19 cellular contexts compared by ENCODE assay signal in genomic region chr12:106917503-106917902, GRCh38. TPM values are rescaled to one million over a fixed set of nuclear protein-coding genes. Genes with fewer than 3 reads are reported as not detected.
DNase-seq lines count a peak whose midpoint lies in the region; ATAC-seq, FAIRE-seq and TF ChIP-seq lines count a peak whose summit lies in the region.
"Had no signal": no experiment of that assay in that cellular context is flagged by ENCODE, and none has a peak within 500 bp of the region (broad histone marks: within the 10 kb centered on the region; RNA-seq: fewer than 3 reads in every experiment).

No MANE protein-coding gene starts in this region.

- no peaks in the 10 kb centered on the region for H3K79me2 ChIP-seq in osteoblast (ENCODE audit: insufficient read depth, low read length)

- DNase-seq in cardiac muscle cell (ENCODE audit: low read depth in 1 of 2, low spot score in 1 of 2) (peak; percentile 24 to 36), right atrium auricular region (ENCODE audit: low spot score) (no peak), T-helper 17 cell (no peak), left kidney (ENCODE audit: low read depth, low spot score) (peak; percentile 65), osteoblast (ENCODE audit: insufficient read length, low spot score, missing footprints) (no peak), T1000 (lab: John Stamatoyannopoulos, UW) (no peak), D721Med (ENCODE audit: insufficient read length, low spot score) (no peak)
- DNase-seq: CD8-positive, alpha-beta memory T cell; DMS79 treated with DMSO at 0.1 percent for 48 hours; KG1; NCI-H1436 treated with DMSO at 0.1 percent for 48 hours; NCI-H2081 treated with DMSO at 0.1 percent for 48 hours; NCI-H510A treated with DMSO at 0.1 percent for 48 hours; SJCRH30 had no signal

- H3K4me3 Mint-ChIP-seq in T-helper 17 cell: no peak overlapping the region
- no peak overlapping the region for H3K4me3 Mint-ChIP-seq in stimulated activated memory B cell treated with anti-CD40 and anti-IgM and Interleukin-4, amounts not matched to agents 10 μg/mL and 1 μg/mL and 100 μg/mL, for 72 hours
- H3K4me3 Mint-ChIP-seq: CD8-positive, alpha-beta memory T cell had no signal

- H3K4me2 ChIP-seq in osteoblast (ENCODE audit: insufficient read depth, low read length): no peak overlapping the region
- H3K4me2 ChIP-seq: BLaER1 treated with 17β-estradiol and CSF1 and Interleukin-3, amounts not matched to agents 10 nM and 100 nM had no signal

- H3K4me1 Mint-ChIP-seq in T-helper 17 cell: peaks cover 15% of the 10 kb centered on the region
- H3K4me1 Mint-ChIP-seq in stimulated activated memory B cell treated with anti-CD40 and anti-IgM and Interleukin-4, amounts not matched to agents 10 μg/mL and 1 μg/mL and 100 μg/mL, for 72 hours: peaks cover 5% of the 10 kb centered on the region

- peak overlapping the region; percentile 27 for H3K27ac Mint-ChIP-seq in T-helper 17 cell
- no peak overlapping the region for H3K27ac Mint-ChIP-seq in stimulated activated memory B cell treated with anti-CD40 and anti-IgM and Interleukin-4, amounts not matched to agents 10 μg/mL and 1 μg/mL and 100 μg/mL, for 72 hours
- H3K27ac Mint-ChIP-seq: CD8-positive, alpha-beta memory T cell had no signal

- H3K4me1 ChIP-seq in cardiac muscle cell (ENCODE audit: low read depth) (peaks cover 6% of the 10 kb centered on the region), right atrium auricular region (no peaks in the 10 kb centered on the region), osteoblast (ENCODE audit: insufficient read depth, low read length) (no peaks in the 10 kb centered on the region)
- H3K4me1 ChIP-seq: SJCRH30 had no signal

- no peak overlapping the region for H3K27ac ChIP-seq in cardiac muscle cell
- H3K27ac ChIP-seq in right atrium auricular region: no peak overlapping the region
- H3K27ac ChIP-seq in osteoblast (ENCODE audit: low read depth, low read length): no peak overlapping the region
- H3K27ac ChIP-seq: BLaER1 treated with 17β-estradiol and CSF1 and Interleukin-3, amounts not matched to agents 10 nM and 100 nM; RWPE1; SJCRH30 had no signal

- H3K36me3 Mint-ChIP-seq in T-helper 17 cell (ENCODE audit: low read depth): no peaks in the 10 kb centered on the region
- no peaks in the 10 kb centered on the region for H3K36me3 Mint-ChIP-seq in stimulated activated memory B cell treated with anti-CD40 and anti-IgM and Interleukin-4, amounts not matched to agents 10 μg/mL and 1 μg/mL and 100 μg/mL, for 72 hours
- H3K36me3 Mint-ChIP-seq: CD8-positive, alpha-beta memory T cell had no signal

- H3K36me3 ChIP-seq in cardiac muscle cell: no peaks in the 10 kb centered on the region
- no peaks in the 10 kb centered on the region for H3K36me3 ChIP-seq in right atrium auricular region
- H3K36me3 ChIP-seq in osteoblast (ENCODE audit: insufficient read depth, low read length): no peaks in the 10 kb centered on the region
- H3K36me3 ChIP-seq: BLaER1 treated with 17β-estradiol and CSF1 and Interleukin-3, amounts not matched to agents 10 nM and 100 nM; SJCRH30 had no signal

- no peak for ATAC-seq in T-helper 17 cell
- ATAC-seq in stimulated activated memory B cell treated with anti-CD40 and anti-IgM and Interleukin-4, amounts not matched to agents 10 μg/mL and 1 μg/mL and 100 μg/mL, for 72 hours: no peak
- ATAC-seq: HepG2 had no signal

- FAIRE-seq in D721Med (lab: Jason Lieb, UNC): no peak
- FAIRE-seq: A204.1, HepG2 had no signal

- TF ChIP-seq CTCF in cardiac muscle cell (IDR thresholded peaks at IDR 0.05; ENCODE audit: low read depth, low read length) (no peak), right atrium auricular region (IDR thresholded peaks at IDR 0.05) (no peak), osteoblast (IDR thresholded peaks at IDR 0.05; ENCODE audit: extremely low read depth, low read depth, low read length) (no peak), D721Med (IDR thresholded peaks at IDR 0.05; ENCODE audit: insufficient read depth, missing control alignments) (no peak)

- peak overlapping the region; percentile 56 for H2AFZ ChIP-seq in osteoblast (ENCODE audit: low read length)

- H3K27me3 Mint-ChIP-seq in T-helper 17 cell: peaks cover 6% of the 10 kb centered on the region
- peaks cover 81% of the 10 kb centered on the region for H3K27me3 Mint-ChIP-seq in stimulated activated memory B cell treated with anti-CD40 and anti-IgM and Interleukin-4, amounts not matched to agents 10 μg/mL and 1 μg/mL and 100 μg/mL, for 72 hours

- H4K20me1 ChIP-seq in osteoblast (ENCODE audit: insufficient read depth, low read length): no peaks in the 10 kb centered on the region

- H3K9me3 ChIP-seq in cardiac muscle cell (ENCODE audit: low read depth) (no peaks in the 10 kb centered on the region), right atrium auricular region (no peaks in the 10 kb centered on the region), T-helper 17 cell (ENCODE audit: control insufficient read depth, low read length, poor library complexity, severe bottlenecking) (no peaks in the 10 kb centered on the region), osteoblast (ENCODE audit: low read depth, low read length) (no peaks in the 10 kb centered on the region)
- H3K9me3 ChIP-seq: BLaER1 treated with 17β-estradiol and CSF1 and Interleukin-3, amounts not matched to agents 10 nM and 100 nM; SJCRH30 had no signal

- no peak overlapping the region for H3K4me3 ChIP-seq in cardiac muscle cell
- no peak overlapping the region for H3K4me3 ChIP-seq in right atrium auricular region
- no peak overlapping the region for H3K4me3 ChIP-seq in osteoblast (ENCODE audit: insufficient read depth, low read length)
- H3K4me3 ChIP-seq: BLaER1 treated with 17β-estradiol and CSF1 and Interleukin-3, amounts not matched to agents 10 nM and 100 nM; SJCRH30 had no signal

- H3K9me3 Mint-ChIP-seq in stimulated activated memory B cell treated with anti-CD40 and anti-IgM and Interleukin-4, amounts not matched to agents 10 μg/mL and 1 μg/mL and 100 μg/mL, for 72 hours: no peaks in the 10 kb centered on the region
- H3K9me3 Mint-ChIP-seq: CD8-positive, alpha-beta memory T cell had no signal

- no peaks in the 10 kb centered on the region for H3K27me3 ChIP-seq in cardiac muscle cell
- H3K27me3 ChIP-seq in right atrium auricular region: no peaks in the 10 kb centered on the region
- H3K27me3 ChIP-seq in osteoblast (ENCODE audit: insufficient read depth, low read length): peaks cover 9% of the 10 kb centered on the region
- H3K27me3 ChIP-seq: SJCRH30 had no signal

RNA-seq across cellular contexts. Expression of gene TMEM263, which starts 38.2 kb away (rescaled TPM):
- 68.1 and 87.4 TPM in 2 replicates for total RNA-seq in cardiac muscle cell
- 77.8 and 86.3 TPM in 2 replicates for polyA plus RNA-seq in cardiac muscle cell
- total RNA-seq in right atrium auricular region: 10 to 100 TPM; 46.4 to 59.7 TPM
- total RNA-seq in T-helper 17 cell: 10 to 100 TPM; 34.4 to 35.1 TPM
- total RNA-seq in osteoblast: 125 and 130 TPM in 2 replicates

Comparison
In these comparisons a context has a peak if more than half of its experiments do, and no peak if none do; other contexts are left out.
1. DNase-seq: peak in cardiac muscle cell (2 of 2) and left kidney (single experiment); none in right atrium auricular region (single experiment), T-helper 17 cell (0 of 3), osteoblast (single experiment), T1000 (single experiment) and D721Med (single experiment).